8 cellular contexts compared by ENCODE assay signal in the genomic region with DNA sequence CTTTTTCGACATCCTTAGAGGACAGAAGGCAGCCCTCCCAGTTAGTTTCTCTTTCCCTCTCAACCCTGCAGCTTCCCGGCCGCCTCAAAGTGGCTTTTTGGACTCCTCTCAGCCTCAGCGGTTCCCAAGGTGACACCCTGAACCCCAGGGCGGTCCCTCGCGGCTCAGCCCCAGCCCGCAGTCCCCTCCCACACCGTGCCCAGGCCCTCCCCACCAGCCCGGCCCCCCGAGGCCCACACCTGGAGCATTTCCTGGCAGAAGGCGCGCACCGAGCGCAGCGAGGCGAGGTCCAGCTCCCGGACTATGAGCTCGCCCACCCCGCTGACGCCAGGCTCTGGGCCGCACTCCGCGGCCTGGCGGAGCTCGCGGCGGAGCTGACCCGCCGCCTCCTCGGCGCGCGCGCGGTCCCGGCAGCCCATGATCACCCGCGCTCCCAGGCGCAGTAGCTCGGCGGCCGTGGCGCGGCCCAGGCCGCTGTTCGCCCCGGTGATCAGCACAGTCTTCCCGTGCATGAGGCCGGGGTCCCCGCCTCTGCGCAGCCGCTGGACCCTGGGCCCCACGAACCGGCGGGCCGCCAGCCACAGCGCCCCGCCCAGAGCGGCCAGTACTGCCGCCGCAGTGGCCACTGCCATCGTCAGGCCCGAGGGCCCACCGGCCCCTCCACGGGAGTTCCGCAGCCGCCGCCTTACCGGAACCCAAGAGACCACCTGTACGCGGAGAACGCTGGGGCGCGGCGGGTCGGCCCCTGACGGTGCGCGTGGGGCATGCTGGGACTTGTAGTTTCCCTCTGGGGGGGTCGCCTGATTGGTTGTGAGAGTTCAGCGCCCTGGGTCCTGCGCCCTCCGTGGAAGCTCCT. TPM values are rescaled to one million over a fixed set of nuclear protein-coding genes. Genes with fewer than 3 reads are reported as not detected.
DNase-seq lines count a peak whose midpoint lies in the region; ATAC-seq and TF ChIP-seq lines count a peak whose summit lies in the region.

A gene with protein sequence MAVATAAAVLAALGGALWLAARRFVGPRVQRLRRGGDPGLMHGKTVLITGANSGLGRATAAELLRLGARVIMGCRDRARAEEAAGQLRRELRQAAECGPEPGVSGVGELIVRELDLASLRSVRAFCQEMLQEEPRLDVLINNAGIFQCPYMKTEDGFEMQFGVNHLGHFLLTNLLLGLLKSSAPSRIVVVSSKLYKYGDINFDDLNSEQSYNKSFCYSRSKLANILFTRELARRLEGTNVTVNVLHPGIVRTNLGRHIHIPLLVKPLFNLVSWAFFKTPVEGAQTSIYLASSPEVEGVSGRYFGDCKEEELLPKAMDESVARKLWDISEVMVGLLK (minus strand): TSS at position 713 of the 856 bp plus-strand sequence. CDS start 81 bp downstream, at position 632.

- CTCF ChIA-PET in BJ (lab: Yijun Ruan, JAX), result interaction anchor here (0.6 to 1.4 kb wide), 5 partner anchors 10 to 929 kb away, joined by 3 to 6 read pairs (median 4); no protein-coding TSS in a partner anchor

- no peaks in the 10 kb centered on the region for H3K27me3 Mint-ChIP-seq in activated CD4-positive, alpha-beta T cell treated with anti-CD3 and anti-CD28 coated beads, Interleukin-2, amount 10 ng/mL, durations not matched to agents 24 days and 14 days

- DNase-seq in BJ (ENCODE audit: low read depth), result peak; percentile 39
- DNase-seq in NCI-H526 treated with DMSO at 0.1 percent for 48 hours (lab: John Stamatoyannopoulos, UW), result peak; percentile 85
- DNase-seq in activated CD4-positive, alpha-beta T cell treated with anti-CD3 and anti-CD28 coated beads, Interleukin-2, amount 10 ng/mL, durations not matched to agents 24 days and 14 days, result peak; percentile 97
- peak; percentile 98 for DNase-seq in coronary artery (ENCODE audit: low spot score)
- DNase-seq in stimulated activated CD4-positive, alpha-beta T cell treated with anti-CD3 and anti-CD28 coated beads, Interleukin-1b, Interleukin-23, amount 100 ng/mL, for 4 hours (ENCODE audit: low read depth in 2 of 2), result peak; percentile 86 to 88

- ATAC-seq in GM19324 (IDR thresholded peaks at IDR 0.05; ENCODE audit: low FRiP score, unreplicated experiment) (peak; percentile 97), HG03469 (IDR thresholded peaks at IDR 0.05; ENCODE audit: unreplicated experiment) (peak; percentile 90)

- H3K4me3 Mint-ChIP-seq in activated CD4-positive, alpha-beta T cell treated with anti-CD3 and anti-CD28 coated beads, Interleukin-2, amount 10 ng/mL, durations not matched to agents 24 days and 14 days, result peak within 1 kb of the TSS; percentile 94

- H3K36me3 Mint-ChIP-seq in activated CD4-positive, alpha-beta T cell treated with anti-CD3 and anti-CD28 coated beads, Interleukin-2, amount 10 ng/mL, durations not matched to agents 24 days and 14 days (ENCODE audit: low read depth), result peaks cover 26% of the 10 kb centered on the region

- H3K4me3 ChIP-seq in BJ (ENCODE audit: low read depth, low read length), result peak within 1 kb of the TSS; percentile 82
- H3K4me3 ChIP-seq in coronary artery, result peak within 1 kb of the TSS; percentile 98

- POLR2A ChIA-PET in BJ (lab: Charles Lee), result interaction anchor here (0.9 to 1.8 kb wide), 2 partner anchors 13 to 93 kb away, joined by 3 to 4 read pairs; no protein-coding TSS in a partner anchor

- intact Hi-C loops in activated CD4-positive, alpha-beta T cell treated with anti-CD3 and anti-CD28 coated beads, Interleukin-2, amount 10 ng/mL, durations not matched to agents 24 days and 14 days (cut with micrococcal nuclease), result loop anchor here (1.0 to 10.0 kb wide), 5 partner anchors 15 to 1791 kb away; partner anchors contain the start of genes PUM2, TTC32 and WDR35

- H3K27me3 ChIP-seq in BJ (ENCODE audit: control insufficient read depth, insufficient read depth, low read length), result no peaks in the 10 kb centered on the region
- no peaks in the 10 kb centered on the region for H3K27me3 ChIP-seq in layer of hippocampus (ENCODE audit: control insufficient read depth, insufficient read depth, low read length)

- TF ChIP-seq CTCF in BJ (IDR thresholded peaks at IDR 0.05; ENCODE audit: insufficient read depth, low read depth, low read length) (no peak), coronary artery (IDR thresholded peaks at IDR 0.05) (no peak)

- H3K27ac ChIP-seq in coronary artery (peak within 1 kb of the TSS; percentile 99), layer of hippocampus (ENCODE audit: low read depth, low read length) (peak within 1 kb of the TSS; percentile 93)

- peaks cover 29% of the 10 kb centered on the region for H3K4me1 Mint-ChIP-seq in activated CD4-positive, alpha-beta T cell treated with anti-CD3 and anti-CD28 coated beads, Interleukin-2, amount 10 ng/mL, durations not matched to agents 24 days and 14 days

- H3K9me3 Mint-ChIP-seq in activated CD4-positive, alpha-beta T cell treated with anti-CD3 and anti-CD28 coated beads, Interleukin-2, amount 10 ng/mL, durations not matched to agents 24 days and 14 days, result peaks cover 4% of the 10 kb centered on the region

- H3K27ac Mint-ChIP-seq in activated CD4-positive, alpha-beta T cell treated with anti-CD3 and anti-CD28 coated beads, Interleukin-2, amount 10 ng/mL, durations not matched to agents 24 days and 14 days, result peak within 1 kb of the TSS; percentile 96

- H3K36me3 ChIP-seq in BJ (ENCODE audit: control insufficient read depth, insufficient read depth, low read length), result 0 out of 2 replicates have a peak, but pooled peaks cover 2% of the 10 kb centered on the region

RNA-seq across cellular contexts. Expression of the gene that starts here (rescaled TPM):
- polyA plus RNA-seq in BJ (2011; rRNA removed), result 13.1 and 21.9 TPM in 2 replicates
- polyA minus RNA-seq in BJ (2011; rRNA and poly(A)+ RNA removed), result 5.3 and 6.4 TPM in 2 replicates
- total RNA-seq in activated CD4-positive, alpha-beta T cell treated with anti-CD3 and anti-CD28 coated beads, Interleukin-2, amount 10 ng/mL, durations not matched to agents 24 days and 14 days, result 14.2 and 15.1 TPM in 2 replicates

Comparison
In these comparisons a context has a peak if more than half of its experiments do, and no peak if none do; other contexts are left out.
1. Peak in every context shown above with its lines: DNase-seq, ATAC-seq, H3K4me3 ChIP-seq and H3K27ac ChIP-seq.
2. DNase-seq: peak in every context shown above with its lines; median percentile 98 in coronary artery; 97 in activated CD4-positive, alpha-beta T cell treated with anti-CD3 and anti-CD28 coated beads, Interleukin-2, amount 10 ng/mL, durations not matched to agents 24 days and 14 days; 87 in stimulated activated CD4-positive, alpha-beta T cell treated with anti-CD3 and anti-CD28 coated beads, Interleukin-1b, Interleukin-23, amount 100 ng/mL, for 4 hours; 85 in NCI-H526 treated with DMSO at 0.1 percent for 48 hours; 39 in BJ.